In the genomic region with DNA sequence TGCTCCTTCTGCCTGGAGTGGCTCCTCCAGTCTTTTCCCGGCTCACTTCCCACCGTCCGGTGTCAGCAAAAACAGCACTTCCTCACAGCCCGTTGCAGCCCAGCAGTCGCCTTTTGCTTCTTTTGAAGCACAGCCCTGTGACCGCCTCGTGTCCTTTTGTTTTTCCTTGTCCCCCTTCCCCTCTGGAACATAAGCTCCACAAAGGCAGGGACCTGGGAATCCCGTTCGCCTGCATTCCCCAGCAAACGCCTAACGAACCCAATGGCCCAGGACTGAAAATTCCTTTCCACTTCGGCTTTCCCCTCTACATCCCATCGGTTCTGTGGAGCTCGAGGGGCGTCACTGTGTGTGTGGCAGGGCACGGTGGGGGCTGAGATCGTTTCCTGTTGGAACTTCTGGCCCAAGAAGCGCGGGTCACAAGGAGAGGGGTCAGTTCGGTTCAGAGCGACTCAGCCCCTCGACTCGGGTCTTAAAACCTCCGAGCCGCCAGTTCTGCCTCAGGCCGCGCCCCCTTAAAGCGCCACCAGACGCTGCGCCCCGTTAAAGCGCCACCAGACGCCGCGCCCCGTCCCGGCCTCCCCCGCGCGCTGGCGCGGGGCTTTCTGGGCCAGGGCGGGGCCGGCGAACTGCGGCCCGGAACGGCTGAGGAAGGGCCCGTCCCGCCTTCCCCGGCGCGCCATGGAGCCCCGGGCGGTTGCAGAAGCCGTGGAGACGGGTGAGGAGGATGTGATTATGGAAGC, we compare ENCODE assay signal across 9 cellular contexts. TPM values are rescaled to one million over a fixed set of nuclear protein-coding genes. Genes with fewer than 3 reads are reported as not detected.
DNase-seq lines count a peak whose midpoint lies in the region; ATAC-seq and TF ChIP-seq lines count a peak whose summit lies in the region.
"Had no signal": no experiment of that assay in that cellular context is flagged by ENCODE, and none has a peak within 500 bp of the region (broad histone marks: within the 10 kb centered on the region; RNA-seq: fewer than 3 reads in every experiment).

No MANE protein-coding gene starts in this region.

- H3K4me2 ChIP-seq in osteoblast (ENCODE audit: insufficient read depth, low read length): peak overlapping the region; percentile 90

- no peaks in the 10 kb centered on the region for H3K27me3 Mint-ChIP-seq in activated naive CD8-positive, alpha-beta T cell

- H3K4me3 ChIP-seq in osteoblast (ENCODE audit: insufficient read depth, low read length) (peak overlapping the region; percentile 99), testis (peak overlapping the region; percentile 91 to 96)

- peaks cover 34% of the 10 kb centered on the region for H3K4me1 Mint-ChIP-seq in activated naive CD8-positive, alpha-beta T cell (ENCODE audit: low read depth)

- peak overlapping the region; percentile 100 for H3K4me3 Mint-ChIP-seq in activated naive CD8-positive, alpha-beta T cell

- H3K36me3 ChIP-seq in osteoblast (ENCODE audit: insufficient read depth, low read length) (peaks cover 63% of the 10 kb centered on the region), testis (ENCODE audit: low read depth, missing control alignments) (no peaks in the 10 kb centered on the region)

- H3K9me3 Mint-ChIP-seq in activated naive CD8-positive, alpha-beta T cell (ENCODE audit: low read depth): no peaks in the 10 kb centered on the region

- ATAC-seq in GM21367 (IDR thresholded peaks at IDR 0.05; ENCODE audit: unreplicated experiment): peak; percentile 34

- DNase-seq in LoVo (ENCODE audit: low spot score) (peak; percentile 77), SKM-1 treated with dmso at 0.1 percent for 144 hours (lab: John Stamatoyannopoulos, UW; ENCODE audit: unreplicated experiment) (peak; percentile 53), head of caudate nucleus (peak; percentile 19 to 90 (median 80)), osteoblast (ENCODE audit: insufficient read length, low spot score, missing footprints) (peak; percentile 98), testis (peak; percentile 79)

- peak overlapping the region; percentile 99 for H3K27ac Mint-ChIP-seq in activated naive CD8-positive, alpha-beta T cell

- H3K27me3 ChIP-seq in osteoblast (ENCODE audit: insufficient read depth, low read length) (no peaks in the 10 kb centered on the region), testis (no peaks in the 10 kb centered on the region)

- H4K20me1 ChIP-seq in osteoblast (ENCODE audit: insufficient read depth, low read length): peaks cover 75% of the 10 kb centered on the region

- H2AFZ ChIP-seq in osteoblast (ENCODE audit: low read length): peak overlapping the region; percentile 38

- no peaks in the 10 kb centered on the region for H3K9me3 ChIP-seq in osteoblast (ENCODE audit: low read depth, low read length)
- H3K9me3 ChIP-seq in testis: no peaks in the 10 kb centered on the region

- H3K79me2 ChIP-seq in osteoblast (ENCODE audit: insufficient read depth, low read length): peaks cover 90% of the 10 kb centered on the region

- peak; percentile 40 for TF ChIP-seq POLR2A in testis (IDR thresholded peaks at IDR 0.05)

- H3K27ac ChIP-seq in C4-2B (peak overlapping the region; percentile 96), osteoblast (ENCODE audit: low read depth, low read length) (peak overlapping the region; percentile 99), testis (peak overlapping the region; percentile 90 to 96)

- intact Hi-C loops in head of caudate nucleus (cut with DNase I): loop anchor here (10.0 kb wide), 1 partner anchor 146 kb away; no protein-coding TSS in a partner anchor
- intact Hi-C loops in testis (cut with DNase I; ENCODE audit: low total_unique reads): no loop called here

- H3K4me1 ChIP-seq in osteoblast (ENCODE audit: insufficient read depth, low read length) (peaks cover 33% of the 10 kb centered on the region), testis (peaks cover 24% of the 10 kb centered on the region)

- WGBS in testis, 2 donors: 0% methylated on average over 20 to 49 of the region's 57 CpGs

- H3K36me3 Mint-ChIP-seq in activated naive CD8-positive, alpha-beta T cell: peaks cover 5% of the 10 kb centered on the region

- TF ChIP-seq CTCF in C4-2B (conservative IDR thresholded peaks at IDR 0.05) (no peak), osteoblast (IDR thresholded peaks at IDR 0.05; ENCODE audit: extremely low read depth, low read depth, low read length) (no peak), testis (IDR thresholded peaks at IDR 0.05) (no peak)

RNA-seq across cellular contexts. Expression of a gene that starts 0.8 kb away (rescaled TPM):
- total RNA-seq in osteoblast (128 and 134 TPM in 2 replicates), testis (100 to 1,000 TPM; 104 to 108 TPM)
- 132 TPM for polyA plus RNA-seq in testis (ENCODE audit: insufficient read depth, low read depth, low replicate concordance)

RNA-seq across cellular contexts. Expression of a gene that starts 1.1 kb away (rescaled TPM):
- total RNA-seq in osteoblast (24.6 and 25.6 TPM in 2 replicates), testis (10 to 100 TPM; 43.7 to 47.5 TPM)
- 79.9 TPM for polyA plus RNA-seq in testis (ENCODE audit: insufficient read depth, low read depth, low replicate concordance)

RNA-seq across cellular contexts. Expression of a gene that starts 15.5 kb away (rescaled TPM):
- total RNA-seq in osteoblast (not detected in 2 replicates), testis (not detected)
- not detected for polyA plus RNA-seq in testis (ENCODE audit: insufficient read depth, low read depth, low replicate concordance)
- total RNA-seq: T-helper 1 cell treated with Interleukin-12 subunit alpha and Interleukin-12 subunit beta and Interleukin-4 antibody, amounts not matched to agents 30 ng/mL and 1 ng/mL, for 36 hours had no signal

RNA-seq across cellular contexts. Expression of a gene that starts 27.8 kb away (rescaled TPM):
- total RNA-seq in osteoblast: 10.9 and 11.2 TPM in 2 replicates
- 10 to 100 TPM; 31.7 to 43.6 TPM for total RNA-seq in testis
- 57.0 TPM for polyA plus RNA-seq in testis (ENCODE audit: insufficient read depth, low read depth, low replicate concordance)

RNA-seq across cellular contexts. Expression of a gene that starts 28.4 kb away (rescaled TPM):
- total RNA-seq in osteoblast: 110 and 117 TPM in 2 replicates
- 100 to 1,000 TPM; 128 to 180 TPM for total RNA-seq in testis
- polyA plus RNA-seq in testis (ENCODE audit: insufficient read depth, low read depth, low replicate concordance): 133 TPM

Comparison
In these comparisons a context has a peak if more than half of its experiments do, and no peak if none do; other contexts are left out.
1. Peak in every context shown above with its lines: DNase-seq, ATAC-seq, H3K4me3 ChIP-seq and H3K27ac ChIP-seq.